Comparison of ENCODE assay signal across 8 cellular contexts in genomic region chr6:26474439-26474881, GRCh38. TPM values are rescaled to one million over a fixed set of nuclear protein-coding genes. Genes with fewer than 3 reads are reported as not detected.
DNase-seq lines count a peak whose midpoint lies in the region; ATAC-seq and TF ChIP-seq lines count a peak whose summit lies in the region.

No MANE protein-coding gene starts in this region.

- CTCF ChIA-PET in activated CD4-positive, alpha-beta T cell treated with anti-CD3 and anti-CD28 coated beads, Interleukin-2, amount 10 ng/mL, durations not matched to agents 7 days and 5 days (lab: Charles Lee): interaction anchor here (1.0 to 1.9 kb wide), 9 partner anchors 10 to 133 kb away, joined by 3 to 10 read pairs (median 4); no protein-coding TSS in a partner anchor

- intact Hi-C loops in tibial artery (cut with DNase I; ENCODE audit: low total_unique reads): no loop called here

- DNase-seq in activated CD4-positive, alpha-beta T cell treated with anti-CD3 and anti-CD28 coated beads, Interleukin-2, amount 10 ng/mL, durations not matched to agents 7 days and 5 days: no peak
- DNase-seq in activated CD4-positive, alpha-beta T cell treated with anti-CD3 and anti-CD28 coated beads, Interleukin-2, amount 50 U/mL, for 4 hours: no peak
- DNase-seq in tibial artery: no peak
- DNase-seq in DMS153 (lab: John Stamatoyannopoulos, UW): no peak
- DNase-seq in NCI-H1930 (lab: John Stamatoyannopoulos, UW): no peak

- H3K4me1 Mint-ChIP-seq in activated CD4-positive, alpha-beta T cell treated with anti-CD3 and anti-CD28 coated beads, Interleukin-2, amount 10 ng/mL, durations not matched to agents 7 days and 5 days: peaks cover 51% of the 10 kb centered on the region
- H3K4me1 Mint-ChIP-seq in activated naive CD8-positive, alpha-beta T cell (ENCODE audit: low read depth): peaks cover 63% of the 10 kb centered on the region

- peaks cover 58% of the 10 kb centered on the region for H3K36me3 Mint-ChIP-seq in activated CD4-positive, alpha-beta T cell treated with anti-CD3 and anti-CD28 coated beads, Interleukin-2, amount 10 ng/mL, durations not matched to agents 7 days and 5 days (ENCODE audit: low read depth)
- H3K36me3 Mint-ChIP-seq in activated naive CD8-positive, alpha-beta T cell: peaks cover 10% of the 10 kb centered on the region

- H3K27me3 Mint-ChIP-seq in activated CD4-positive, alpha-beta T cell treated with anti-CD3 and anti-CD28 coated beads, Interleukin-2, amount 10 ng/mL, durations not matched to agents 7 days and 5 days: no peaks in the 10 kb centered on the region
- H3K27me3 Mint-ChIP-seq in activated naive CD8-positive, alpha-beta T cell: no peaks in the 10 kb centered on the region

- ATAC-seq in HG03280 (IDR thresholded peaks at IDR 0.05; ENCODE audit: unreplicated experiment): no peak

- peak overlapping the region; percentile 73 for H3K27ac ChIP-seq in layer of hippocampus (ENCODE audit: low read depth, low read length)
- H3K27ac ChIP-seq in tibial artery: peak overlapping the region; percentile 83 to 91

- H3K36me3 ChIP-seq in tibial artery: peaks cover 0 to 11% (median 5%) of the 10 kb centered on the region in 3 donors

- peaks cover 0 to 23% (median 15%) of the 10 kb centered on the region in 4 donors for H3K4me1 ChIP-seq in tibial artery

- TF ChIP-seq CTCF in tibial artery (IDR thresholded peaks at IDR 0.05): no peak

- no peaks in the 10 kb centered on the region for H3K9me3 ChIP-seq in tibial artery

- H3K27me3 ChIP-seq in layer of hippocampus (ENCODE audit: control insufficient read depth, insufficient read depth, low read length) (no peaks in the 10 kb centered on the region), tibial artery (no peaks in the 10 kb centered on the region)

- H3K4me3 Mint-ChIP-seq in activated CD4-positive, alpha-beta T cell treated with anti-CD3 and anti-CD28 coated beads, Interleukin-2, amount 10 ng/mL, durations not matched to agents 7 days and 5 days: peak overlapping the region; percentile 100
- H3K4me3 Mint-ChIP-seq in activated naive CD8-positive, alpha-beta T cell: peak overlapping the region; percentile 99

- POLR2A ChIA-PET in activated CD4-positive, alpha-beta T cell treated with anti-CD3 and anti-CD28 coated beads, Interleukin-2, amount 10 ng/mL, durations not matched to agents 7 days and 5 days (lab: Charles Lee): interaction anchor here (0.8 to 1.1 kb wide), 4 partner anchors 16 to 275 kb away, joined by 3 to 6 read pairs (median 6); partner anchors contain the start of gene HMGN4

- H3K4me3 ChIP-seq in tibial artery: peak overlapping the region; percentile 51

- peak overlapping the region; percentile 100 for H3K27ac Mint-ChIP-seq in activated CD4-positive, alpha-beta T cell treated with anti-CD3 and anti-CD28 coated beads, Interleukin-2, amount 10 ng/mL, durations not matched to agents 7 days and 5 days
- H3K27ac Mint-ChIP-seq in activated naive CD8-positive, alpha-beta T cell: peak overlapping the region; percentile 100

- H3K9me3 Mint-ChIP-seq in activated CD4-positive, alpha-beta T cell treated with anti-CD3 and anti-CD28 coated beads, Interleukin-2, amount 10 ng/mL, durations not matched to agents 7 days and 5 days: peaks cover 16% of the 10 kb centered on the region
- H3K9me3 Mint-ChIP-seq in activated naive CD8-positive, alpha-beta T cell (ENCODE audit: low read depth): peaks cover 5% of the 10 kb centered on the region

RNA-seq across cellular contexts. Expression of gene BTN2A1, which starts 16.7 kb away (rescaled TPM):
- total RNA-seq in activated CD4-positive, alpha-beta T cell treated with anti-CD3 and anti-CD28 coated beads, Interleukin-2, amount 10 ng/mL, durations not matched to agents 7 days and 5 days: 10 to 100 TPM; 33.7 to 34.3 TPM

RNA-seq across cellular contexts. Expression of gene BTN1A1, which starts 25.6 kb away (rescaled TPM):
- total RNA-seq in activated CD4-positive, alpha-beta T cell treated with anti-CD3 and anti-CD28 coated beads, Interleukin-2, amount 10 ng/mL, durations not matched to agents 7 days and 5 days: not detected

RNA-seq across cellular contexts. Expression of gene BTN3A3, which starts 34.2 kb away (rescaled TPM):
- total RNA-seq in activated CD4-positive, alpha-beta T cell treated with anti-CD3 and anti-CD28 coated beads, Interleukin-2, amount 10 ng/mL, durations not matched to agents 7 days and 5 days: 10 to 100 TPM; 58.5 to 65.3 TPM
